In the genomic region with DNA sequence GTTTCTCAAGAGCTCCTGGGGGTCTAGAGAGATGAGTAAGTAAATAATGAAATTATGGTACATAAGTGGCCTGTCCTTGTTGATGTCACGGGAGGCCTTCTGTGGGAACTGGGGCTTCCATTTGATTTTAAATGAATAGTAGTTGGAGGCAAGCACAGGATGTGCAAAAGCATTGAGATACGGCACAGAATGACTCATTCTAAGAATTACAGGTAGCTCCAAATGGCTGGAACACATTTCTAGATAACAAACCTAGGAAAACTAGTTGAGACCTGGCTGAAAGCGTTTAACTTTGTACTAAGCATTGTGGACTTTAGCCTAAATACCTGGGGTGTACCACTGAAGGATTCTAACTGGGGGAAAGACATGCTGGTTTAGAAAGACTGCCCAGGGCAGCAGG, we compare ENCODE assay signal across 18 cellular contexts. TPM values are rescaled to one million over a fixed set of nuclear protein-coding genes. Genes with fewer than 3 reads are reported as not detected.
A peak's percentile ranks its signal among the peaks of the same experiment; 100 is the strongest.
DNase-seq lines count a peak whose midpoint lies in the region; ATAC-seq and TF ChIP-seq lines count a peak whose summit lies in the region.
"Had no signal": no experiment of that assay in that cellular context is flagged by ENCODE, and none has a peak within 500 bp of the region (broad histone marks: within the 10 kb centered on the region; RNA-seq: fewer than 3 reads in every experiment).

No MANE protein-coding gene starts in this region.

- no peak overlapping the region for H2AFZ ChIP-seq in DND-41 (ENCODE audit: low read depth, low read length)

- POLR2A ChIA-PET in T-cell (lab: Charles Lee), result interaction anchor here in 1 of 2 donors (0.6 kb wide), 1 partner anchor 1209 kb away, joined by 3 read pairs; no protein-coding TSS in a partner anchor

- no peak overlapping the region for H3K4me3 Mint-ChIP-seq in T-cell

- H3K4me1 ChIP-seq in BE2C, result peaks cover 48% of the 10 kb centered on the region
- H3K4me1 ChIP-seq in DND-41 (ENCODE audit: insufficient read depth, low read length), result peaks cover 28% of the 10 kb centered on the region
- peaks cover 0 to 34% (median 12%) of the 10 kb centered on the region in 4 donors for H3K4me1 ChIP-seq in right lobe of liver

- H3K9me3 ChIP-seq in BE2C (no peaks in the 10 kb centered on the region), DND-41 (ENCODE audit: insufficient read depth, low read length, severe bottlenecking) (no peaks in the 10 kb centered on the region), right lobe of liver (no peaks in the 10 kb centered on the region)

- H3K27ac Mint-ChIP-seq in T-cell, result no peak overlapping the region

- ATAC-seq in DND-41 (ENCODE audit: insufficient read depth, low read depth) (no peak), right lobe of liver (peak; percentile 9 to 74 (median 30)), T-cell (replicated peaks in 1 of 4) (no peak), GM21786 (IDR thresholded peaks at IDR 0.05; ENCODE audit: unreplicated experiment) (no peak), GM21367 (IDR thresholded peaks at IDR 0.05; ENCODE audit: unreplicated experiment) (no peak)
- ATAC-seq: HCT116, K562 had no signal

- no peaks in the 10 kb centered on the region for H3K27me3 Mint-ChIP-seq in T-cell

- H3K79me2 ChIP-seq in DND-41 (ENCODE audit: insufficient read depth, low read length), result peaks cover 97% of the 10 kb centered on the region

- H3K4me3 ChIP-seq in BE2C (ENCODE audit: low read depth, low read length) (peak overlapping the region; percentile 9; the same call in 1 of the 2 replicates), DND-41 (ENCODE audit: low read depth in 1 of 2, low read length in 2 of 2) (no peak overlapping the region), epithelial cell of esophagus (ENCODE audit: low read length) (no peak overlapping the region), right lobe of liver (no peak overlapping the region)
- H3K4me3 ChIP-seq: K562 had no signal

- H3K36me3 Mint-ChIP-seq in T-cell, result peaks cover 78% of the 10 kb centered on the region

- no peak overlapping the region for H3K9ac ChIP-seq in DND-41 (ENCODE audit: low read depth, low read length)

- TF ChIP-seq CTCF in BE2C (IDR thresholded peaks at IDR 0.05; ENCODE audit: low read depth, low read length) (no peak), DND-41 (IDR thresholded peaks at IDR 0.05; ENCODE audit: borderline replicate concordance, extremely low read depth, low read length, poor library complexity, severe bottlenecking) (no peak), epithelial cell of esophagus (IDR thresholded peaks at IDR 0.05; ENCODE audit: insufficient read depth, low read depth, low read length, missing control alignments) (no peak), right lobe of liver (IDR thresholded peaks at IDR 0.05) (no peak)

- H3K36me3 ChIP-seq in BE2C (peaks cover 85% of the 10 kb centered on the region), DND-41 (ENCODE audit: insufficient read depth, low read length) (peaks cover 98% of the 10 kb centered on the region), right lobe of liver (peaks cover 0 to 26% (median 11%) of the 10 kb centered on the region in 4 donors)

- CTCF ChIA-PET in T-cell (lab: Charles Lee), result interaction anchor here in 1 of 2 donors (0.6 kb wide), 1 partner anchor 485 kb away, joined by 3 read pairs; no protein-coding TSS in a partner anchor

- 0 out of 2 replicates have a peak overlapping the region, but pooled peaks have one; percentile 1 for H3K4me2 ChIP-seq in DND-41 (ENCODE audit: insufficient read depth, low read length)

- no peak overlapping the region for H3K27ac ChIP-seq in DND-41 (ENCODE audit: low read length)
- H3K27ac ChIP-seq in right lobe of liver, result peak overlapping the region in 1 of 3 donors; percentile 58

- no peaks in the 10 kb centered on the region for H3K9me3 Mint-ChIP-seq in T-cell

- 81% methylated on average over 2 of the region's 3 CpGs for WGBS in right lobe of liver (ENCODE audit: insufficient coverage, low coverage, low lambda C conversion rate, missing lambda C conversion rate)

- H3K4me1 Mint-ChIP-seq in T-cell, result peaks cover 21 to 52% (median 23%) of the 10 kb centered on the region in 3 donors

- no peak for TF ChIP-seq POLR2A in right lobe of liver (IDR thresholded peaks at IDR 0.05)

- H3K27me3 ChIP-seq in BE2C (no peaks in the 10 kb centered on the region), DND-41 (ENCODE audit: insufficient read depth, low read length, poor library complexity) (no peaks in the 10 kb centered on the region), right lobe of liver (no peaks in the 10 kb centered on the region)

- DNase-seq in BE2C (no peak), DND-41 (no peak), epithelial cell of esophagus (ENCODE audit: low read depth) (peak; percentile 60), right lobe of liver (no peak), T-cell (no peak)
- DNase-seq in activated effector memory CD4-positive, alpha-beta T cell treated with anti-CD3 and anti-CD28 coated beads, Interleukin-2, amount 50 U/mL, for 16 hours, result no peak
- DNase-seq: ACHN, DMS 273 treated with DMSO at 0.1 percent for 48 hours, GOT3, MV-4-11, NCI-H187, NCI-H2107, NCI-H524 treated with DMSO at 0.1 percent for 48 hours, SIG-M5 had no signal

- peaks cover 53% of the 10 kb centered on the region; the same call in 1 of the 2 replicates for H4K20me1 ChIP-seq in DND-41 (ENCODE audit: insufficient read depth, low read length)

- intact Hi-C loops in right lobe of liver (cut with DNase I), result no loop called here

RNA-seq across cellular contexts. Expression of a gene that starts 9.4 kb away (rescaled TPM):
- polyA plus RNA-seq in BE2C (2012; ENCODE audit: insufficient read depth, insufficient read length, low read depth), result 78.9 TPM
- total RNA-seq in right lobe of liver (10 to 100 TPM; 11.8 to 25.0 (median 17.3) TPM), T-cell (10 to 100 TPM; 12.8 to 26.0 (median 19.6) TPM)

RNA-seq across cellular contexts. Expression of a gene that starts 9.6 kb away (rescaled TPM):
- polyA plus RNA-seq in BE2C (2012; ENCODE audit: insufficient read depth, insufficient read length, low read depth), result 5.6 TPM
- 10 to 100 TPM in 5 of 6 experiments, 1 to 10 TPM in 1; 8.0 to 13.0 (median 10.5) TPM for total RNA-seq in right lobe of liver
- total RNA-seq in T-cell, result 10 to 100 TPM in 3 of 5 donors, 1 to 10 TPM in 2; 6.3 to 13.7 (median 10.8) TPM

Comparison
In these comparisons a context has a peak if more than half of its experiments do, and no peak if none do; other contexts are left out.
1. ATAC-seq: peak in right lobe of liver (4 of 4); none in DND-41 (single experiment), T-cell (0 of 4), GM21786 (single experiment) and GM21367 (single experiment).